Comparison of ENCODE assay signal across 8 cellular contexts in the genomic region with DNA sequence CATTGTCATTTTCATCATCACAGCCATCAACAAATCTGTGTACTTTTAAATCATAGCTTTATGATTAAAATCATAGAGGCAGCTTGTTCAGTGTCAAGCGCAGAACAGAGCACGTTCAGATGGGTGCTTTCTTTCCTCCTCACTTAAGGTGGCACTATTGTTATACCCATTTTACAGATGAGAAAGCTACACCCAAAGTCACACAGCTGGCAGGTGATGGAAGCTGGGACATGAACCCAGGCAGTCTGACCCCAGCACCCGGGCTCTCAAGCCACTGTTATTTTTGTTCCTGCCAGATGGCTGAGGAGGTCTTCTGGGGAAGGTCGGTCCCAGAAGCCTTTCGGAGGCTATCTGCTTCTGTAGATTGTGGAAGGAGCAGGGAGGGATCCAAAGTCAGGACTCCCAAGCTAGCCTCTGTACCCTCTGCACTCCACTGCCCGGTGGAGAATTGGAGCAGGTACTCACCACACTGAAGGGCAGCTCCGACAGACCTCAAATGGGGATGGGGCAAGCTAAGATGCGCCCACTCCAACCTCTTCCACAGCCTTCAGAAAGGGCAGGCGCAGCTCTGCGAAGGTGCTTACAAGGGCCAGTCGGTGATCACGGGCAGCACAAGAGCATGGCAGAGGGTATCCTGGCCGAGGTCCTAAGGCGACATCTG. TPM values are rescaled to one million over a fixed set of nuclear protein-coding genes. Genes with fewer than 3 reads are reported as not detected.
DNase-seq lines count a peak whose midpoint lies in the region; TF ChIP-seq lines count a peak whose summit lies in the region.

No MANE protein-coding gene starts in this region.

- peak overlapping the region; percentile 97 for H3K4me2 ChIP-seq in SK-N-SH

- H3F3A ChIP-seq in SK-N-SH (replicated peaks; ENCODE audit: insufficient read depth), result peaks cover 21% of the 10 kb centered on the region

- TF ChIP-seq RAD21 in SK-N-SH (IDR thresholded peaks at IDR 0.05; ENCODE audit: low read length), result no peak

- H3K9ac ChIP-seq in SK-N-SH, result peak overlapping the region; percentile 82

- no peaks in the 10 kb centered on the region for H3K27me3 ChIP-seq in SK-N-SH (ENCODE audit: insufficient read depth)
- H3K27me3 ChIP-seq in esophagus squamous epithelium, result no peaks in the 10 kb centered on the region
- H3K27me3 ChIP-seq in neuron (ENCODE audit: insufficient read depth, low read length), result no peaks in the 10 kb centered on the region

- CTCF ChIA-PET in SK-N-SH (lab: Yijun Ruan, JAX), result interaction anchor here (0.7 to 8.1 kb wide), 16 partner anchors 9 to 183 kb away, joined by 3 to 60 read pairs (median 4); a partner anchor contains a TSS

- no peak for TF ChIP-seq POLR2A in esophagus squamous epithelium (IDR thresholded peaks at IDR 0.05)

- DNase-seq in NCI-H2171 treated with DMSO at 0.1 percent for 48 hours (lab: John Stamatoyannopoulos, UW) (peak; percentile 20), NCI-H2171 (lab: John Stamatoyannopoulos, UW) (no peak), SK-N-SH (no peak), esophagus squamous epithelium (lab: John Stamatoyannopoulos, UW) (no peak), glomerular visceral epithelial cell (ENCODE audit: extremely low spot score) (no peak), NCI-H748 treated with DMSO at 0.1 percent for 48 hours (lab: John Stamatoyannopoulos, UW) (no peak), cerebellar nuclear complex (lab: John Stamatoyannopoulos, UW) (no peak)

- POLR2A ChIA-PET in SK-N-SH (lab: Yijun Ruan, JAX), result interaction anchor here (0.8 to 2.7 kb wide), 6 partner anchors 11 to 61 kb away, joined by 3 to 21 read pairs (median 4); a partner anchor contains a TSS

- no peaks in the 10 kb centered on the region for H3K9me2 ChIP-seq in SK-N-SH

- H3K4me1 ChIP-seq in SK-N-SH (ENCODE audit: control insufficient read depth in 1 of 2, insufficient read depth in 2 of 2, low read depth in 1 of 2, low read length in 1 of 2), result peaks cover 32 to 33% of the 10 kb centered on the region in 2 experiments; a peak in 3 of 4 replicates
- H3K4me1 ChIP-seq in esophagus squamous epithelium, result peaks cover 45 to 87% (median 62%) of the 10 kb centered on the region in 3 donors
- peaks cover 11% of the 10 kb centered on the region for H3K4me1 ChIP-seq in neuron (ENCODE audit: insufficient read depth, low read length)

- H3K27ac ChIP-seq in SK-N-SH (ENCODE audit: low read depth in 2 of 2, low read length in 1 of 2) (peak overlapping the region; percentile 65 to 69; a peak in 2 of 4 replicates), esophagus squamous epithelium (peak overlapping the region; percentile 88 to 97 (median 94))

- no peak for TF ChIP-seq CTCF in SK-N-SH (IDR thresholded peaks at IDR 0.05)
- TF ChIP-seq CTCF in esophagus squamous epithelium (IDR thresholded peaks at IDR 0.05), result no peak

- 21% methylated on average over 9 of the region's 14 CpGs for WGBS in SK-N-SH (ENCODE audit: low lambda C conversion rate)
- WGBS in esophagus squamous epithelium, 2 donors, result 8 to 29% methylated on average over 4 to 5 of the region's 14 CpGs

- no peaks in the 10 kb centered on the region for H4K20me1 ChIP-seq in SK-N-SH (ENCODE audit: insufficient read depth)

- H3K79me2 ChIP-seq in SK-N-SH (ENCODE audit: insufficient read depth), result peaks cover 15% of the 10 kb centered on the region; the same call in 1 of the 2 replicates

- intact Hi-C loops in esophagus squamous epithelium (cut with DNase I), result no loop called here

- H3K36me3 ChIP-seq in SK-N-SH (replicated peaks in 1 of 2; ENCODE audit: control insufficient read depth in 1 of 2, insufficient read depth in 2 of 2, low read length in 1 of 2) (no peaks in the 10 kb centered on the region), esophagus squamous epithelium (no peaks in the 10 kb centered on the region), neuron (ENCODE audit: insufficient read depth, low read length) (no peaks in the 10 kb centered on the region)

- H3K4me3 ChIP-seq in SK-N-SH (ENCODE audit: low read depth in 2 of 2, low read length in 1 of 2) (peak overlapping the region; percentile 76 to 82), esophagus squamous epithelium (peak overlapping the region; percentile 55 to 86 (median 70)), neuron (ENCODE audit: low read length) (peak overlapping the region; percentile 54)

- H3K9me3 ChIP-seq in SK-N-SH (no peaks in the 10 kb centered on the region), esophagus squamous epithelium (no peaks in the 10 kb centered on the region), neuron (ENCODE audit: low read length) (no peaks in the 10 kb centered on the region)

- H2AFZ ChIP-seq in SK-N-SH (ENCODE audit: low read depth) (peak overlapping the region; percentile 71; the same call in 1 of the 2 replicates), neuron (ENCODE audit: low read depth, low read length) (peak overlapping the region; percentile 76)

- TF ChIP-seq EP300 in SK-N-SH (IDR thresholded peaks at IDR 0.05; ENCODE audit: borderline replicate concordance in 1 of 2, low read depth in 1 of 2, low read length in 1 of 2), result no peak

TF ChIP-seq in SK-N-SH, 30 proteins besides CTCF, POLR2A, EP300 and RAD21:
- TF ChIP-seq GABPA (IDR thresholded peaks at IDR 0.05; ENCODE audit: low read depth) (no peak), SIN3A (IDR thresholded peaks at IDR 0.05; ENCODE audit: borderline replicate concordance, low read depth, low read length) (0 out of 2 replicates have a peak, but pooled peaks have one; percentile 6)

RNA-seq across cellular contexts. Expression of a gene that starts 0.6 kb away (rescaled TPM):
- 6.3 and 7.0 TPM in 2 replicates for polyA plus RNA-seq in SK-N-SH (2012; rRNA removed)
- polyA plus RNA-seq in SK-N-SH (2012; cell fraction: cytosol; rRNA removed), result 4.0 and 5.0 TPM in 2 replicates
- 5.3 and 6.3 TPM in 2 replicates for polyA plus RNA-seq in SK-N-SH (2012; cell fraction: nucleus; rRNA removed)
- total RNA-seq in esophagus squamous epithelium, result 10 to 100 TPM in 3 of 4 donors, 1 to 10 TPM in 1; 7.7 to 21.7 (median 15.4) TPM

RNA-seq across cellular contexts. Expression of a gene that starts 27.1 kb away (rescaled TPM):
- polyA plus RNA-seq in SK-N-SH (2012; rRNA removed), result 53.0 and 53.8 TPM in 2 replicates
- 58.5 and 71.1 TPM in 2 replicates for polyA plus RNA-seq in SK-N-SH (2012; cell fraction: cytosol; rRNA removed)
- polyA plus RNA-seq in SK-N-SH (2012; cell fraction: nucleus; rRNA removed), result 47.6 and 49.7 TPM in 2 replicates
- total RNA-seq in esophagus squamous epithelium, result 10 to 100 TPM in 2 of 4 donors, 1 to 10 TPM in 2; 4.0 to 20.5 (median 12.3) TPM

RNA-seq across cellular contexts. Expression of a gene that starts 46.0 kb away (rescaled TPM):
- polyA plus RNA-seq in SK-N-SH (2012; rRNA removed), result 23.8 and 31.4 TPM in 2 replicates
- 18.2 and 23.3 TPM in 2 replicates for polyA plus RNA-seq in SK-N-SH (2012; cell fraction: cytosol; rRNA removed)
- 22.7 and 27.9 TPM in 2 replicates for polyA plus RNA-seq in SK-N-SH (2012; cell fraction: nucleus; rRNA removed)
- 10 to 100 TPM; 14.0 to 29.3 (median 19.6) TPM for total RNA-seq in esophagus squamous epithelium

RNA-seq across cellular contexts. Expression of a gene that starts 50.5 kb away (rescaled TPM):
- 30.5 and 44.3 TPM in 2 replicates for polyA plus RNA-seq in SK-N-SH (2012; rRNA removed)
- 15.5 and 22.6 TPM in 2 replicates for polyA plus RNA-seq in SK-N-SH (2012; cell fraction: cytosol; rRNA removed)
- 111 and 122 TPM in 2 replicates for polyA plus RNA-seq in SK-N-SH (2012; cell fraction: nucleus; rRNA removed)
- total RNA-seq in esophagus squamous epithelium, result 10 to 100 TPM; 10.1 to 16.0 (median 13.4) TPM

RNA-seq across cellular contexts. Expression of a gene that starts 53.1 kb away (rescaled TPM):
- polyA plus RNA-seq in SK-N-SH (2012; rRNA removed), result 31.4 and 31.7 TPM in 2 replicates
- 32.9 and 36.8 TPM in 2 replicates for polyA plus RNA-seq in SK-N-SH (2012; cell fraction: cytosol; rRNA removed)
- polyA plus RNA-seq in SK-N-SH (2012; cell fraction: nucleus; rRNA removed), result 14.5 and 19.6 TPM in 2 replicates
- total RNA-seq in esophagus squamous epithelium, result 1 to 10 TPM in 2 of 4 donors, under 1 TPM in 2; 0.34 to 3.6 (median 1.2) TPM
